Comparison of ENCODE assay signal across 16 cellular contexts in the genomic region with DNA sequence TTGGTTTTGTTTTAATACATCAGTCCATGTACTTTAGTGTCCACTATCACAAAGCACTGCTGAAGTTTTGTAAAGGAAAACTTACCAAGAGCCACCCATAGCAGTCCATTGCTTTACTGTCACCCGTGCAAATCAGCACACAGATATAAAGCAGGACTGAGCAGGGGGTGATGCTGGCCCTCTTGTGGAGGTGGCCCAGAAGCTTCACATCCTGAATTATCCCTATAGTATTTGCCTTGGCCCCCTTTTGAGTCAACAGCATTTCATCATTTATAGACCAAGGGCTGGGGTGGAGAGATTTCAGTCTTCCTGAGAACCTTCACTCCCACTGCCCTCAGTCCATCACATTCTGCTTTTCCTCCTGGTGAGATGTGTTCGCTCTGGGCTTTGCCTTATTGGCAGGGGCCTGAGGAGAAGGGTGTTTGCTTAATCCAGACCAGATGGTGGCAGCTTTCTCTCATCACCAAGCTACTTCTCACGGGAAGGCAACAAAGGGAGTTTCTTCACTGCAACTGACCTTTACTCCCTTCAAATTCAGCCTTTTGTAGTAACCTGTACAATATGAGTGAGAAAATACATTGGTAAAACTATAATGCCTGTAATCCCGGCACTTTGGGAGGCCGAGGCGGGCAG. TPM values are rescaled to one million over a fixed set of nuclear protein-coding genes. Genes with fewer than 3 reads are reported as not detected.
DNase-seq lines count a peak whose midpoint lies in the region; ATAC-seq and TF ChIP-seq lines count a peak whose summit lies in the region.
"Had no signal": no experiment of that assay in that cellular context is flagged by ENCODE, and none has a peak within 500 bp of the region (broad histone marks: within the 10 kb centered on the region; RNA-seq: fewer than 3 reads in every experiment).

No MANE protein-coding gene starts in this region.

- no peak for DNase-seq in AG04450 (ENCODE audit: low read depth, low spot score)
- peak; percentile 39 to 63 for DNase-seq in cardiac fibroblast (ENCODE audit: low read depth in 2 of 2)
- no peak for DNase-seq in left lobe of liver (ENCODE audit: low spot score)
- no peak for DNase-seq in cerebellum (ENCODE audit: low spot score)
- DNase-seq in central memory CD4-positive, alpha-beta T cell: no peak
- DNase-seq in KBM-7: no peak
- DNase-seq in breast epithelium (ENCODE audit: low spot score in 2 of 2): no peak
- DNase-seq: activated CD4-positive, alpha-beta T cell treated with anti-CD3 and anti-CD28 coated beads, Interleukin-2, amount 50 U/mL, for 48 hours; activated effector memory CD4-positive, alpha-beta T cell treated with Interleukin-2 at 50 U/mL for 16 hours; cerebellar nuclear complex; esophagus squamous epithelium; NCI-H2171 treated with DMSO at 0.1 percent for 48 hours; PC-9; stomach had no signal

- intact Hi-C loops in breast epithelium (cut with DNase I; ENCODE audit: low total_unique reads): loop anchor here (10.0 kb wide), 1 partner anchor 400 kb away; no protein-coding TSS in a partner anchor

- H3K4me1 ChIP-seq in HEK293 (ENCODE audit: control insufficient read depth, insufficient read depth, low read length) (no peaks in the 10 kb centered on the region), breast epithelium (no peaks in the 10 kb centered on the region)
- H3K4me1 ChIP-seq: BLaER1 had no signal

- 0 out of 2 replicates have a peak, but pooled peaks have one; percentile 22 for TF ChIP-seq CTCF in AG04450 (IDR thresholded peaks at IDR 0.05; ENCODE audit: low read depth, low read length)
- 0 out of 2 replicates have a peak, but pooled peaks have one; percentile 31 for TF ChIP-seq CTCF in HEK293 (tag by site-specific recombination; IDR thresholded peaks at IDR 0.05)
- TF ChIP-seq CTCF in cardiac fibroblast (IDR thresholded peaks at IDR 0.05; ENCODE audit: low read depth, low read length): no peak
- no peak for TF ChIP-seq CTCF in breast epithelium (IDR thresholded peaks at IDR 0.05)

- no peak for TF ChIP-seq POLR2A in breast epithelium (IDR thresholded peaks at IDR 0.05)

- peak; percentile 42 for ATAC-seq in left lobe of liver

- H3K36me3 ChIP-seq in HEK293 (ENCODE audit: control insufficient read depth in 2 of 2, insufficient read depth in 1 of 2, low read length in 2 of 2) (no peaks in the 10 kb centered on the region; a peak in 1 of 3 replicates), breast epithelium (no peaks in the 10 kb centered on the region)
- H3K36me3 ChIP-seq: BLaER1 had no signal

- H3K9me3 ChIP-seq in AG04450 (ENCODE audit: control insufficient read depth, insufficient read depth, low read length) (no peaks in the 10 kb centered on the region), HEK293 (ENCODE audit: control insufficient read depth, insufficient read depth, low read depth, low read length) (no peaks in the 10 kb centered on the region), breast epithelium (no peaks in the 10 kb centered on the region)
- H3K9me3 ChIP-seq: BLaER1, esophagus squamous epithelium, stomach had no signal

- H3K27me3 ChIP-seq in AG04450 (ENCODE audit: control insufficient read depth, insufficient read depth, low read length): no peaks in the 10 kb centered on the region
- no peaks in the 10 kb centered on the region for H3K27me3 ChIP-seq in breast epithelium
- H3K27me3 ChIP-seq: BLaER1, esophagus squamous epithelium, stomach had no signal

- no peak overlapping the region for H3K4me3 ChIP-seq in AG04450 (ENCODE audit: low read depth, low read length)
- H3K4me3 ChIP-seq in HEK293 (ENCODE audit: low read depth, low read length): no peak overlapping the region
- H3K4me3 ChIP-seq in cardiac fibroblast (replicated peaks in 1 of 2; ENCODE audit: low read depth in 2 of 2, low read length in 2 of 2): no peak overlapping the region
- H3K4me3 ChIP-seq in breast epithelium: no peak overlapping the region
- H3K4me3 ChIP-seq: BLaER1, esophagus squamous epithelium, PC-9, stomach had no signal

- in situ Hi-C loops in KBM-7 (cut with MboI; ENCODE audit: low pct_unique_long_range_greater_than_20kb, low sequenced_read_pairs): no loop called here

- H3K27ac ChIP-seq in AG04450 (ENCODE audit: low read depth, low read length): no peak overlapping the region
- no peak overlapping the region for H3K27ac ChIP-seq in HEK293 (ENCODE audit: extremely low read depth, low read depth, low read length)
- no peak overlapping the region for H3K27ac ChIP-seq in breast epithelium
- H3K27ac ChIP-seq: BLaER1, PC-9 had no signal

- POLR2A ChIA-PET in AG04450 (lab: Yijun Ruan, JAX) (interaction anchor here (0.5 kb wide), 1 partner anchor 856 kb away, joined by 3 read pairs; no protein-coding TSS in a partner anchor), HEK293 (lab: Yijun Ruan, JAX) (interaction anchor here (0.6 kb wide), 1 partner anchor 87 kb away, joined by 4 read pairs; a partner anchor contains a TSS)

- CTCF ChIA-PET in AG04450 (lab: Charles Lee): interaction anchor here (0.6 to 5.4 kb wide), 7 partner anchors 27 to 398 kb away, joined by 3 to 47 read pairs (median 5); no protein-coding TSS in a partner anchor
- CTCF ChIA-PET in HEK293 (lab: Yijun Ruan, JAX): interaction anchor here (0.5 to 3.5 kb wide), 7 partner anchors 13 to 398 kb away, joined by 3 to 13 read pairs (median 3); no protein-coding TSS in a partner anchor

TF ChIP-seq in HEK293, 187 proteins besides CTCF, POLR2A, EP300 and RAD21:
- TF ChIP-seq ZNF473 (tag by site-specific recombination; IDR thresholded peaks at IDR 0.05) (no peak), MEIS1 (CRISPR knock-in tag; IDR thresholded peaks at IDR 0.05; ENCODE audit: borderline replicate concordance) (no peak), KLF9 (tag by site-specific recombination; IDR thresholded peaks at IDR 0.05; ENCODE audit: low read depth) (no peak), ZNF670 (tag by site-specific recombination; IDR thresholded peaks at IDR 0.05; ENCODE audit: low read depth) (no peak), RBAK (tag by site-specific recombination; IDR thresholded peaks at IDR 0.05) (no peak), ZNF169 (tag by site-specific recombination; IDR thresholded peaks at IDR 0.05) (no peak)
- TF ChIP-seq, protein P1, sequence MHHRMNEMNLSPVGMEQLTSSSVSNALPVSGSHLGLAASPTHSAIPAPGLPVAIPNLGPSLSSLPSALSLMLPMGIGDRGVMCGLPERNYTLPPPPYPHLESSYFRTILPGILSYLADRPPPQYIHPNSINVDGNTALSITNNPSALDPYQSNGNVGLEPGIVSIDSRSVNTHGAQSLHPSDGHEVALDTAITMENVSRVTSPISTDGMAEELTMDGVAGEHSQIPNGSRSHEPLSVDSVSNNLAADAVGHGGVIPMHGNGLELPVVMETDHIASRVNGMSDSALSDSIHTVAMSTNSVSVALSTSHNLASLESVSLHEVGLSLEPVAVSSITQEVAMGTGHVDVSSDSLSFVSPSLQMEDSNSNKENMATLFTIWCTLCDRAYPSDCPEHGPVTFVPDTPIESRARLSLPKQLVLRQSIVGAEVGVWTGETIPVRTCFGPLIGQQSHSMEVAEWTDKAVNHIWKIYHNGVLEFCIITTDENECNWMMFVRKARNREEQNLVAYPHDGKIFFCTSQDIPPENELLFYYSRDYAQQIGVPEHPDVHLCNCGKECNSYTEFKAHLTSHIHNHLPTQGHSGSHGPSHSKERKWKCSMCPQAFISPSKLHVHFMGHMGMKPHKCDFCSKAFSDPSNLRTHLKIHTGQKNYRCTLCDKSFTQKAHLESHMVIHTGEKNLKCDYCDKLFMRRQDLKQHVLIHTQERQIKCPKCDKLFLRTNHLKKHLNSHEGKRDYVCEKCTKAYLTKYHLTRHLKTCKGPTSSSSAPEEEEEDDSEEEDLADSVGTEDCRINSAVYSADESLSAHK (tag by site-specific recombination; IDR thresholded peaks at IDR 0.05): no peak
- TF ChIP-seq, protein P2, sequence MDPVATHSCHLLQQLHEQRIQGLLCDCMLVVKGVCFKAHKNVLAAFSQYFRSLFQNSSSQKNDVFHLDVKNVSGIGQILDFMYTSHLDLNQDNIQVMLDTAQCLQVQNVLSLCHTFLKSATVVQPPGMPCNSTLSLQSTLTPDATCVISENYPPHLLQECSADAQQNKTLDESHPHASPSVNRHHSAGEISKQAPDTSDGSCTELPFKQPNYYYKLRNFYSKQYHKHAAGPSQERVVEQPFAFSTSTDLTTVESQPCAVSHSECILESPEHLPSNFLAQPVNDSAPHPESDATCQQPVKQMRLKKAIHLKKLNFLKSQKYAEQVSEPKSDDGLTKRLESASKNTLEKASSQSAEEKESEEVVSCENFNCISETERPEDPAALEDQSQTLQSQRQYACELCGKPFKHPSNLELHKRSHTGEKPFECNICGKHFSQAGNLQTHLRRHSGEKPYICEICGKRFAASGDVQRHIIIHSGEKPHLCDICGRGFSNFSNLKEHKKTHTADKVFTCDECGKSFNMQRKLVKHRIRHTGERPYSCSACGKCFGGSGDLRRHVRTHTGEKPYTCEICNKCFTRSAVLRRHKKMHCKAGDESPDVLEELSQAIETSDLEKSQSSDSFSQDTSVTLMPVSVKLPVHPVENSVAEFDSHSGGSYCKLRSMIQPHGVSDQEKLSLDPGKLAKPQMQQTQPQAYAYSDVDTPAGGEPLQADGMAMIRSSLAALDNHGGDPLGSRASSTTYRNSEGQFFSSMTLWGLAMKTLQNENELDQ (tag by site-specific recombination; IDR thresholded peaks at IDR 0.05; ENCODE audit: low read depth): no peak

RNA-seq across cellular contexts. Expression of a gene that starts 47.7 kb away (rescaled TPM):
- 14.8 and 20.9 TPM in 2 replicates for polyA plus RNA-seq in AG04450 (2011; rRNA removed)
- 11.6 and 16.4 TPM in 2 replicates for polyA minus RNA-seq in AG04450 (2011; rRNA and poly(A)+ RNA removed)
- total RNA-seq in left lobe of liver (5.5 TPM), cerebellum (22.0 TPM), breast epithelium (10 to 100 TPM; 14.9 to 26.2 (median 25.6) TPM)

Comparison
In these comparisons a context has a peak if more than half of its experiments do, and no peak if none do; other contexts are left out.
1. DNase-seq: peak in cardiac fibroblast (2 of 2); none in AG04450 (single experiment), left lobe of liver (single experiment), cerebellum (single experiment), central memory CD4-positive, alpha-beta T cell (single experiment), KBM-7 (single experiment) and breast epithelium (0 of 2).
2. CTCF ChIP-seq: peak in AG04450 (single experiment) and HEK293 (single experiment); none in cardiac fibroblast (single experiment) and breast epithelium (0 of 3).